Comparison of ENCODE assay signal across 8 cellular contexts in the genomic region with DNA sequence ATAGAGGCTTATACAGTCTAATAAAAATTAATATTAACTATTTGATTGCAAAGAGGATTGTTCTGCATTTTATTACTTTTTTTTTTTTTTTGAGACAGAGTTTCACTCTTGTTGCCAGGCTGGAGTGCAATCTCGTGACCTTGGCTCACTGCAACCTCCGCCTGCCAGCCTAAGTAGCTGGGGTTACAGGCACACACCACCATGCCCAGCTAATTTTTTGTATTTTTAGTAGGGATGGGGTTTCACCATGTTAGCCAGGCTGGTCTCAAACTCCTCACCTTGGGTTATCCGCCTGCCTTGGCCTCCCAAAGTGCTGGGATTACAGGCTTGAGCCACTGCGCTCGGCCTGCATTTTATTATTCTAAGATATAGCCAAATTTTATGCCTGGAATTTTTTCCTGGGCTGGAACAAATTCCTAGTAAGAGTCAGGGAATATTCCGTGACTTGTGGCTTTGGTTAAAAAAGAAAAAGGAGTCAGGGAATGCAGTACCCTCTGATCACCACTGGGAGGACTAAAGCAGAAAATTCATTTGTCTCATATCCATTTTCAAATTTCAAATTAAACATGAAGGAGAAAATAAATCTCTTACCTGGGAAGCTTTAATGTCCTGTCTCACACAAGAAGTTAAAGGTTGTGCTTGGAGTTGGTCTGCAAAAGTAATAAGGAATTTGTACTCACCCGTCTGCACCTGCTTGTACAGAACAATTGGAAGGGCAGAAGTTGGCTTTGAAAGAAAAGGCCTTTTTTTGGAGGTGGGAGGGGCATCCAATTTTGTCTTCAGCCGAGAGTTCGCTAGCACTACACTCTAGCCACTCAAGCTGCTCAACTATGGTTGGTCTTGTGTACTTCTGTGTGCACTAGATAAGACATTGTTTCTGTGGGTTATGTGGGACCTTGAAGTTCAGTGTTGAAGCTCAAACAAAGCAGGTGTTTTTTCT. TPM values are rescaled to one million over a fixed set of nuclear protein-coding genes. Genes with fewer than 3 reads are reported as not detected.
A peak's percentile ranks its signal among the peaks of the same experiment; 100 is the strongest.
DNase-seq lines count a peak whose midpoint lies in the region; ATAC-seq and TF ChIP-seq lines count a peak whose summit lies in the region.

No MANE protein-coding gene starts in this region.

- peaks cover 37% of the 10 kb centered on the region for H3K4me1 Mint-ChIP-seq in progenitor cell of endocrine pancreas (ENCODE audit: low read depth)

- H3K27ac ChIP-seq in AG04450 (ENCODE audit: low read depth, low read length), result no peak overlapping the region

- POLR2A ChIA-PET in AG04450 (lab: Yijun Ruan, JAX), result interaction anchor here (0.7 kb wide), 1 partner anchor 109 kb away, joined by 4 read pairs; no protein-coding TSS in a partner anchor

- TF ChIP-seq CTCF in AG04450 (IDR thresholded peaks at IDR 0.05; ENCODE audit: low read depth, low read length), result peak; percentile 81
- peak; percentile 74 for TF ChIP-seq CTCF in GM12873 (IDR thresholded peaks at IDR 0.05; ENCODE audit: insufficient read depth, low read depth, low read length, missing control alignments)
- peak; percentile 83 for TF ChIP-seq CTCF in fibroblast of mammary gland (conservative IDR thresholded peaks at IDR 0.05; ENCODE audit: control insufficient read depth, insufficient read depth, low read depth, low read length)
- peak; percentile 81 for TF ChIP-seq CTCF in progenitor cell of endocrine pancreas (IDR thresholded peaks at IDR 0.05; ENCODE audit: unreplicated experiment)

- H3K4me3 Mint-ChIP-seq in progenitor cell of endocrine pancreas (ENCODE audit: low read depth), result peak overlapping the region; percentile 1

- no peaks in the 10 kb centered on the region for H3K27me3 ChIP-seq in AG04450 (ENCODE audit: control insufficient read depth, insufficient read depth, low read length)

- ATAC-seq in SK-N-SH treated with all-trans-retinoic acid at 6 μM for 48 hours (0 out of 3 replicates have a peak, but pooled peaks have one; percentile 31), GM19035 (IDR thresholded peaks at IDR 0.05; ENCODE audit: unreplicated experiment) (no peak), GM19324 (IDR thresholded peaks at IDR 0.05; ENCODE audit: low FRiP score, unreplicated experiment) (no peak)

- CTCF ChIA-PET in AG04450 (lab: Charles Lee), result interaction anchor here (0.6 to 5.1 kb wide), 27 partner anchors 9 to 92 kb away, joined by 3 to 35 read pairs (median 4); no protein-coding TSS in a partner anchor

- no peaks in the 10 kb centered on the region for H3K9me3 Mint-ChIP-seq in progenitor cell of endocrine pancreas (ENCODE audit: low read depth)

- no peak overlapping the region for H3K4me3 ChIP-seq in AG04450 (ENCODE audit: low read depth, low read length)
- H3K4me3 ChIP-seq in fibroblast of mammary gland (ENCODE audit: control insufficient read depth, low read depth, low read length), result no peak overlapping the region

- H3K27me3 Mint-ChIP-seq in progenitor cell of endocrine pancreas, result no peaks in the 10 kb centered on the region

- peak overlapping the region; percentile 33 for H3K27ac Mint-ChIP-seq in progenitor cell of endocrine pancreas

- no peaks in the 10 kb centered on the region for H3K36me3 Mint-ChIP-seq in progenitor cell of endocrine pancreas (ENCODE audit: insufficient read depth)

- no peaks in the 10 kb centered on the region for H3K9me3 ChIP-seq in AG04450 (ENCODE audit: control insufficient read depth, insufficient read depth, low read length)

- DNase-seq in AG04450 (ENCODE audit: low read depth, low spot score), result no peak
- DNase-seq in fibroblast of mammary gland (ENCODE audit: low read depth), result peak; percentile 65
- no peak for DNase-seq in progenitor cell of endocrine pancreas (ENCODE audit: low spot score, unreplicated experiment)
- DNase-seq in stimulated activated CD4-positive, alpha-beta T cell treated with anti-CD3 and anti-CD28 coated beads, Interleukin-2, amount 100 ng/mL, for 24 hours, result no peak

TF ChIP-seq in SK-N-SH treated with all-trans-retinoic acid at 6 μM for 48 hours, 23 proteins besides CTCF, POLR2A, EP300 and RAD21 (continues in another document):
- TF ChIP-seq OSR1 (CRISPR knock-in tag; IDR thresholded peaks at IDR 0.05), result no peak
- no peak for TF ChIP-seq BACH2 (CRISPR knock-in tag; IDR thresholded peaks at IDR 0.05; ENCODE audit: borderline replicate concordance)
- no peak for TF ChIP-seq ZC3H10 (CRISPR knock-in tag; IDR thresholded peaks at IDR 0.05)
- no peak for TF ChIP-seq ISL1 (CRISPR knock-in tag; IDR thresholded peaks at IDR 0.05)
- TF ChIP-seq, protein P1, sequence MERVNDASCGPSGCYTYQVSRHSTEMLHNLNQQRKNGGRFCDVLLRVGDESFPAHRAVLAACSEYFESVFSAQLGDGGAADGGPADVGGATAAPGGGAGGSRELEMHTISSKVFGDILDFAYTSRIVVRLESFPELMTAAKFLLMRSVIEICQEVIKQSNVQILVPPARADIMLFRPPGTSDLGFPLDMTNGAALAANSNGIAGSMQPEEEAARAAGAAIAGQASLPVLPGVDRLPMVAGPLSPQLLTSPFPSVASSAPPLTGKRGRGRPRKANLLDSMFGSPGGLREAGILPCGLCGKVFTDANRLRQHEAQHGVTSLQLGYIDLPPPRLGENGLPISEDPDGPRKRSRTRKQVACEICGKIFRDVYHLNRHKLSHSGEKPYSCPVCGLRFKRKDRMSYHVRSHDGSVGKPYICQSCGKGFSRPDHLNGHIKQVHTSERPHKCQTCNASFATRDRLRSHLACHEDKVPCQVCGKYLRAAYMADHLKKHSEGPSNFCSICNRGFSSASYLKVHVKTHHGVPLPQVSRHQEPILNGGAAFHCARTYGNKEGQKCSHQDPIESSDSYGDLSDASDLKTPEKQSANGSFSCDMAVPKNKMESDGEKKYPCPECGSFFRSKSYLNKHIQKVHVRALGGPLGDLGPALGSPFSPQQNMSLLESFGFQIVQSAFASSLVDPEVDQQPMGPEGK (CRISPR knock-in tag; IDR thresholded peaks at IDR 0.05; ENCODE audit: borderline replicate concordance), result no peak
- no peak for TF ChIP-seq ESRRG (CRISPR knock-in tag; IDR thresholded peaks at IDR 0.05)
- TF ChIP-seq, protein P2, sequence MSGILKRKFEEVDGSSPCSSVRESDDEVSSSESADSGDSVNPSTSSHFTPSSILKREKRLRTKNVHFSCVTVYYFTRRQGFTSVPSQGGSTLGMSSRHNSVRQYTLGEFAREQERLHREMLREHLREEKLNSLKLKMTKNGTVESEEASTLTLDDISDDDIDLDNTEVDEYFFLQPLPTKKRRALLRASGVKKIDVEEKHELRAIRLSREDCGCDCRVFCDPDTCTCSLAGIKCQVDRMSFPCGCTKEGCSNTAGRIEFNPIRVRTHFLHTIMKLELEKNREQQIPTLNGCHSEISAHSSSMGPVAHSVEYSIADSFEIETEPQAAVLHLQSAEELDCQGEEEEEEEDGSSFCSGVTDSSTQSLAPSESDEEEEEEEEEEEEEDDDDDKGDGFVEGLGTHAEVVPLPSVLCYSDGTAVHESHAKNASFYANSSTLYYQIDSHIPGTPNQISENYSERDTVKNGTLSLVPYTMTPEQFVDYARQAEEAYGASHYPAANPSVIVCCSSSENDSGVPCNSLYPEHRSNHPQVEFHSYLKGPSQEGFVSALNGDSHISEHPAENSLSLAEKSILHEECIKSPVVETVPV (CRISPR knock-in tag; IDR thresholded peaks at IDR 0.05), result no peak
- no peak for TF ChIP-seq ZNF565 (CRISPR knock-in tag; conservative IDR thresholded peaks at IDR 0.05; ENCODE audit: low read depth)
- TF ChIP-seq CSDC2 (CRISPR knock-in tag; IDR thresholded peaks at IDR 0.05), result no peak
- TF ChIP-seq, protein P3, sequence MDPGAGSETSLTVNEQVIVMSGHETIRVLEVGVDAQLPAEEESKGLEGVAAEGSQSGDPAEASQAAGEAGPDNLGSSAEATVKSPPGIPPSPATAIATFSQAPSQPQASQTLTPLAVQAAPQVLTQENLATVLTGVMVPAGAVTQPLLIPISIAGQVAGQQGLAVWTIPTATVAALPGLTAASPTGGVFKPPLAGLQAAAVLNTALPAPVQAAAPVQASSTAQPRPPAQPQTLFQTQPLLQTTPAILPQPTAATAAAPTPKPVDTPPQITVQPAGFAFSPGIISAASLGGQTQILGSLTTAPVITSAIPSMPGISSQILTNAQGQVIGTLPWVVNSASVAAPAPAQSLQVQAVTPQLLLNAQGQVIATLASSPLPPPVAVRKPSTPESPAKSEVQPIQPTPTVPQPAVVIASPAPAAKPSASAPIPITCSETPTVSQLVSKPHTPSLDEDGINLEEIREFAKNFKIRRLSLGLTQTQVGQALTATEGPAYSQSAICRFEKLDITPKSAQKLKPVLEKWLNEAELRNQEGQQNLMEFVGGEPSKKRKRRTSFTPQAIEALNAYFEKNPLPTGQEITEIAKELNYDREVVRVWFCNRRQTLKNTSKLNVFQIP (CRISPR knock-in tag; IDR thresholded peaks at IDR 0.05; ENCODE audit: borderline replicate concordance, low read depth), result no peak
- TF ChIP-seq, protein P4, sequence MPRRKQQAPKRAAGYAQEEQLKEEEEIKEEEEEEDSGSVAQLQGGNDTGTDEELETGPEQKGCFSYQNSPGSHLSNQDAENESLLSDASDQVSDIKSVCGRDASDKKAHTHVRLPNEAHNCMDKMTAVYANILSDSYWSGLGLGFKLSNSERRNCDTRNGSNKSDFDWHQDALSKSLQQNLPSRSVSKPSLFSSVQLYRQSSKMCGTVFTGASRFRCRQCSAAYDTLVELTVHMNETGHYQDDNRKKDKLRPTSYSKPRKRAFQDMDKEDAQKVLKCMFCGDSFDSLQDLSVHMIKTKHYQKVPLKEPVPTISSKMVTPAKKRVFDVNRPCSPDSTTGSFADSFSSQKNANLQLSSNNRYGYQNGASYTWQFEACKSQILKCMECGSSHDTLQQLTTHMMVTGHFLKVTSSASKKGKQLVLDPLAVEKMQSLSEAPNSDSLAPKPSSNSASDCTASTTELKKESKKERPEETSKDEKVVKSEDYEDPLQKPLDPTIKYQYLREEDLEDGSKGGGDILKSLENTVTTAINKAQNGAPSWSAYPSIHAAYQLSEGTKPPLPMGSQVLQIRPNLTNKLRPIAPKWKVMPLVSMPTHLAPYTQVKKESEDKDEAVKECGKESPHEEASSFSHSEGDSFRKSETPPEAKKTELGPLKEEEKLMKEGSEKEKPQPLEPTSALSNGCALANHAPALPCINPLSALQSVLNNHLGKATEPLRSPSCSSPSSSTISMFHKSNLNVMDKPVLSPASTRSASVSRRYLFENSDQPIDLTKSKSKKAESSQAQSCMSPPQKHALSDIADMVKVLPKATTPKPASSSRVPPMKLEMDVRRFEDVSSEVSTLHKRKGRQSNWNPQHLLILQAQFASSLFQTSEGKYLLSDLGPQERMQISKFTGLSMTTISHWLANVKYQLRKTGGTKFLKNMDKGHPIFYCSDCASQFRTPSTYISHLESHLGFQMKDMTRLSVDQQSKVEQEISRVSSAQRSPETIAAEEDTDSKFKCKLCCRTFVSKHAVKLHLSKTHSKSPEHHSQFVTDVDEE (CRISPR knock-in tag; IDR thresholded peaks at IDR 0.05), result no peak
- TF ChIP-seq TCF4 (CRISPR knock-in tag; IDR thresholded peaks at IDR 0.05; ENCODE audit: borderline replicate concordance), result no peak
- no peak for TF ChIP-seq PPARA (CRISPR knock-in tag; IDR thresholded peaks at IDR 0.05; ENCODE audit: borderline replicate concordance)

RNA-seq across cellular contexts. Expression of a gene that starts 8.7 kb away (rescaled TPM):
- 81.3 and 109 TPM in 2 replicates for polyA plus RNA-seq in AG04450 (2011; rRNA removed)
- 91.3 and 104 TPM in 2 replicates for polyA minus RNA-seq in AG04450 (2011; rRNA and poly(A)+ RNA removed)
- 125 and 138 TPM in 2 replicates for total RNA-seq in progenitor cell of endocrine pancreas

RNA-seq across cellular contexts. Expression of a gene that starts 59.9 kb away (rescaled TPM):
- 365 and 477 TPM in 2 replicates for polyA plus RNA-seq in AG04450 (2011; rRNA removed)
- polyA minus RNA-seq in AG04450 (2011; rRNA and poly(A)+ RNA removed), result 177 and 257 TPM in 2 replicates
- 362 and 384 TPM in 2 replicates for total RNA-seq in progenitor cell of endocrine pancreas
